27 cellular contexts compared by ENCODE assay signal in genomic region chr12:38144049-38144448, GRCh38.
"Had no signal": no experiment of that assay in that cellular context is flagged by ENCODE, and none has a peak within 500 bp of the region (broad histone marks: within the 10 kb centered on the region; RNA-seq: fewer than 3 reads in every experiment).

No MANE protein-coding gene starts in this region.

- H3K27ac ChIP-seq: colonic mucosa, epithelial cell of prostate, esophagus muscularis mucosa, foreskin keratinocyte, gastroesophageal sphincter, heart left ventricle, hepatocyte, lower lobe of right lung, parathyroid adenoma, suprapubic skin, transverse colon had no signal

- H3K9me3 ChIP-seq: colonic mucosa had no signal

- H3K79me2 ChIP-seq: hepatocyte, parathyroid adenoma had no signal

- H3K9ac ChIP-seq: parathyroid adenoma had no signal

- ATAC-seq: foreskin keratinocyte; gastroesophageal sphincter; heart left ventricle; left cardiac atrium; left ventricle myocardium superior; lower lobe of right lung; mucosa of descending colon; natural killer cell treated with Interleukin-12 subunit alpha and Interleukin-12 subunit beta and Interleukin-15 and Interleukin-18, amount 100 ng/mL, for 72 hours; sciatic nerve; stimulated activated naive CD8-positive, alpha-beta T cell treated with anti-CD3 and anti-CD28 coated beads, Interleukin-15, amount 100 ng/mL, for 72 hours had no signal

- H3K4me3 ChIP-seq: colonic mucosa, esophagus muscularis mucosa, gastroesophageal sphincter, heart left ventricle, hepatocyte, lower lobe of right lung, mucosa of descending colon, smooth muscle cell, suprapubic skin, transverse colon had no signal

- H3K4me2 ChIP-seq: hepatocyte, smooth muscle cell had no signal

- H3K4me1 ChIP-seq: colonic mucosa, foreskin keratinocyte, gastroesophageal sphincter, parathyroid adenoma, transverse colon had no signal

- FAIRE-seq: kidney had no signal

- H3K36me3 ChIP-seq: colonic mucosa, esophagus muscularis mucosa, gastroesophageal sphincter, heart left ventricle, lower lobe of right lung, suprapubic skin, transverse colon had no signal

- H3K27me3 ChIP-seq: colonic mucosa, esophagus muscularis mucosa, foreskin keratinocyte, gastroesophageal sphincter, heart left ventricle, hepatocyte, suprapubic skin, transverse colon had no signal

- H2AFZ ChIP-seq: hepatocyte, parathyroid adenoma had no signal

- DNase-seq: colonic mucosa; effector CD8-positive, alpha-beta T cell; endodermal cell; foreskin keratinocyte; heart left ventricle; kidney; left cardiac atrium; left ventricle myocardium superior; lower lobe of right lung; mucosa of descending colon; naive B cell; stimulated activated CD4-positive, alpha-beta T cell treated with anti-CD3 and anti-CD28 coated beads, Interleukin-12 subunit alpha, Interleukin-12 subunit beta, amount 100 ng/mL, for 4 hours; stimulated activated CD4-positive, alpha-beta T cell treated with anti-CD3 and anti-CD28 coated beads, Interleukin-1b, Interleukin-23, amount 100 ng/mL, for 48 hours; stimulated activated CD4-positive, alpha-beta T cell treated with anti-CD3 and anti-CD28 coated beads, Interleukin-4, amount 100 ng/mL, for 1 hour; stimulated activated CD8-positive, alpha-beta memory T cell treated with anti-CD3 and anti-CD28 coated beads, Interleukin-4, amount 100 ng/mL, for 48 hours; stimulated activated naive CD4-positive, alpha-beta T cell; stimulated activated naive CD8-positive, alpha-beta T cell treated with anti-CD3 and anti-CD28 coated beads, Interleukin-15, amount 100 ng/mL, for 72 hours; transverse colon had no signal
